In the genomic region with DNA sequence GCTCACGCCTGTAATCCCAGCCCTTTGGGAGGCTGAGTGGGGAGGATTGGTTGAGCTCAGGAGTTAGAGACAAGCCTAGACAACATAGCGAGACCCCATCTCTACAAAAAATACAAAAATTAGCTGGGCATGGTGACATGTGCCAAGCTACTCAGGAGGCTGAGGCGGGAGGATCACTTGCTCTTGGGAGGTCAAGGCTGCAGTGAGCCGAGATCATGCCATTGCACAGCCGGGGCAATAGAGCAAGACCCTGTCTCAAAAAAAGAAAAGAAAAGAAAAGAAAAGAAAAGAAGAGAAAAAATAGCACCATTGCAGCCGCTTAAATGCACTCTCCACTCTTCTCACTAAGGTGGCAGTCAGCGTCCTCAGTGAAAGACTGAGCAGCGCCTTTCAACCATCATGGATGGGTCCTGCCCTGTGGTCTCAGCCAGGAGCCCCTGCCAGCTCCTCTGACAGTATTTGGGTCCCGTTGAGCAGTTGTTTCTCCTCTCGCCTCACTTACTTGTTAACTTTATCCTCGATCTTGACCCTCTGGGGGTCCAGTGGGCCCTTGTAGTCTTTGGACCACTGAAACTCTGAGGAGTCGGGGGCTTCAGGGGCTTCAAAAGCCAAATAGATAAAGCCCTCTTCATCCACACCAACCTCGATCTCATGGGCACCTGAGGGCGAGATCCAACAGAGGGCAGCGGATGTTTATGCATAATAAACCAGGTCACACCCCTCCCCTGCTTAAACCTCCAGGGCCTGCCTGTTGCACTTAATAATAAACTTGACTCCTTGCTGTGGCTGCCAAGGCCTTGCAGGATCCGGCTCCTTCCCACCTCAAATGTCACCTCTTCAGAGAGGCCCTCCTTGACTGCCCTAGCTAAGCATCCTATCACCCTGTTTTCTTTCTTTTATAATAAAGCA, we compare ENCODE assay signal across 26 cellular contexts. TPM values are rescaled to one million over a fixed set of nuclear protein-coding genes. Genes with fewer than 3 reads are reported as not detected.
DNase-seq lines count a peak whose midpoint lies in the region; ATAC-seq and TF ChIP-seq lines count a peak whose summit lies in the region.
"Had no signal": no experiment of that assay in that cellular context is flagged by ENCODE, and none has a peak within 500 bp of the region (broad histone marks: within the 10 kb centered on the region; RNA-seq: fewer than 3 reads in every experiment).

No MANE protein-coding gene starts in this region.

- ATAC-seq in mucosa of descending colon: peak; percentile 29
- ATAC-seq in GM18498 (IDR thresholded peaks at IDR 0.05; ENCODE audit: unreplicated experiment): no peak
- ATAC-seq in HG03108 (IDR thresholded peaks at IDR 0.05; ENCODE audit: unreplicated experiment): no peak
- ATAC-seq in HG02763 (IDR thresholded peaks at IDR 0.05; ENCODE audit: unreplicated experiment): no peak
- ATAC-seq: activated T-cell treated with anti-CD3 and anti-CD28 coated beads, Interleukin-2, amount 50 U/mL, for 72 hours; left cardiac atrium; natural killer cell; pancreas; right cardiac atrium had no signal

- TF ChIP-seq CTCF in VCaP (conservative IDR thresholded peaks at IDR 0.05): peak; percentile 54
- no peak for TF ChIP-seq CTCF in mucosa of descending colon (IDR thresholded peaks at IDR 0.05)

- no peaks in the 10 kb centered on the region for H3K36me3 ChIP-seq in mucosa of descending colon (ENCODE audit: low read depth)
- H3K36me3 ChIP-seq: pancreas, thyroid gland had no signal

- H3K4me1 ChIP-seq in mucosa of descending colon (ENCODE audit: low read depth): peaks cover 3% of the 10 kb centered on the region
- H3K4me1 ChIP-seq: pancreas had no signal

- peak; percentile 35 for DNase-seq in DMS 273 (lab: John Stamatoyannopoulos, UW; ENCODE audit: unreplicated experiment)
- no peak for DNase-seq in DMS 273 treated with DMSO at 0.1 percent for 48 hours (lab: John Stamatoyannopoulos, UW)
- peak; percentile 15 for DNase-seq in HPDE6-E6E7 (ENCODE audit: extremely low spot score)
- DNase-seq in mucosa of descending colon: peak in 2 of 3 donors; percentile 4 to 11
- DNase-seq: 8988T; activated CD4-positive, alpha-beta T cell treated with anti-CD3 and anti-CD28 coated beads for 48 hours; activated naive CD4-positive, alpha-beta T cell treated with anti-CD3 and anti-CD28 coated beads for 36 hours; activated T-cell treated with anti-CD3 and anti-CD28 coated beads, Interleukin-2, amount 50 U/mL, for 72 hours; amygdala; EL; glutamatergic neuron; GOT3; natural killer cell; NCI-H1092; NCI-H2029 treated with DMSO at 0.1 percent for 48 hours; NCI-H524 treated with DMSO at 0.1 percent for 48 hours; pancreas; right cardiac atrium; thyroid gland had no signal

- no peaks in the 10 kb centered on the region for H3K9me3 ChIP-seq in mucosa of descending colon
- H3K9me3 ChIP-seq: pancreas, thyroid gland had no signal

- no peak overlapping the region for H3K4me3 ChIP-seq in mucosa of descending colon
- H3K4me3 ChIP-seq: pancreas, thyroid gland had no signal

- intact Hi-C loops in mucosa of descending colon (cut with DNase I, micrococcal nuclease): no loop called here

- no peak overlapping the region for H3K27ac ChIP-seq in VCaP
- H3K27ac ChIP-seq: KMS-11, pancreas, thyroid gland had no signal

RNA-seq across cellular contexts. Expression of a gene that starts 36.9 kb away (rescaled TPM):
- total RNA-seq in mucosa of descending colon: 1 to 10 TPM; 2.6 to 3.4 (median 2.7) TPM
- total RNA-seq: activated naive CD4-positive, alpha-beta T cell treated with anti-CD3 and anti-CD28 coated beads for 36 hours; activated T-cell treated with anti-CD3 and anti-CD28 coated beads, Interleukin-2, amount 50 U/mL, for 72 hours; B cell had no signal
